In the genomic region with DNA sequence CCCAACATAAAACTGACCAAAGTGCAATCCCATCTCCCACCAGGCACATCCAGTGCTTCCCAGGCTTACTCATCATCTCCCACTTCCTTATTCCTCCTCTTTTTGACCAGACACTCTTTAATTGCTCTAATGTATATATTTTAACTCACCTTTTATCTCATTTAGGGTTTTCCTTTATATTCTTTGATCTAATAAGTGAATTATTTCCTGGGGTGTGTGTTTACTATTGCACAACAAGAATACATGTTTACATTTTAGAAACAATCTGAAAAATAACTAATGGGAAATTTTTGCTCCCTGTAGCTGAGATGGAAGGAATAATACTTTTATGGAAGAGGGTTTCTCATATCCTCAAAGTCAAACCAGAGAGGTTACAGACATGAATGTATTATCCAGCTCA, we compare ENCODE assay signal across 33 cellular contexts. TPM values are rescaled to one million over a fixed set of nuclear protein-coding genes. Genes with fewer than 3 reads are reported as not detected.
"Had no signal": no experiment of that assay in that cellular context is flagged by ENCODE, and none has a peak within 500 bp of the region (broad histone marks: within the 10 kb centered on the region; RNA-seq: fewer than 3 reads in every experiment).

No MANE protein-coding gene starts in this region.

- H3K4me1 ChIP-seq: adrenal gland, body of pancreas had no signal

- H3K4me3 ChIP-seq: adrenal gland, body of pancreas, esophagus squamous epithelium had no signal

- H3K27me3 ChIP-seq: adrenal gland, body of pancreas, esophagus squamous epithelium had no signal

- FAIRE-seq: colon, frontal cortex had no signal

- ATAC-seq: activated CD4-positive, alpha-beta T cell treated with anti-CD3 and anti-CD28 coated beads for 36 hours; activated CD8-positive, alpha-beta memory T cell treated with anti-CD3 and anti-CD28 coated beads, Interleukin-2, amount 10 ng/mL, durations not matched to agents 7 days and 5 days; activated CD8-positive, alpha-beta T cell treated with anti-CD3 and anti-CD28 coated beads, Interleukin-2, amount 10 ng/mL, durations not matched to agents 7 days and 5 days; activated naive CD8-positive, alpha-beta T cell treated with anti-CD3 and anti-CD28 coated beads, Interleukin-2, amount 50 U/mL, for 24 hours; body of pancreas; effector memory CD8-positive, alpha-beta T cell had no signal

- H3K9me3 ChIP-seq: adrenal gland, body of pancreas, esophagus squamous epithelium had no signal

- H3K36me3 ChIP-seq: adrenal gland, esophagus squamous epithelium had no signal

- H3K27ac ChIP-seq: adrenal gland, body of pancreas, esophagus squamous epithelium had no signal

- DNase-seq: activated CD4-positive, alpha-beta memory T cell treated with anti-CD3 and anti-CD28 coated beads for 36 hours; activated CD4-positive, alpha-beta T cell treated with anti-CD3 and anti-CD28 coated beads for 36 hours; activated CD4-positive, alpha-beta T cell treated with anti-CD3 and anti-CD28 coated beads, Interleukin-2, amount 10 ng/mL, durations not matched to agents 24 days and 14 days; activated CD4-positive, CD25-positive, alpha-beta regulatory T cell; activated CD4-positive, CD25-positive, alpha-beta regulatory T cell treated with anti-CD3 and anti-CD28 coated beads, Interleukin-2, amount 50 U/mL, for 72 hours; activated CD8-positive, alpha-beta memory T cell treated with anti-CD3 and anti-CD28 coated beads, Interleukin-2, amount 10 ng/mL, durations not matched to agents 7 days and 5 days; activated CD8-positive, alpha-beta memory T cell treated with anti-CD3 and anti-CD28 coated beads, Interleukin-2, amount 50 U/mL, for 4 hours; activated CD8-positive, alpha-beta T cell treated with anti-CD3 and anti-CD28 coated beads, Interleukin-2, amount 10 ng/mL, durations not matched to agents 7 days and 5 days; activated effector memory CD4-positive, alpha-beta T cell treated with anti-CD3 and anti-CD28 coated beads, Interleukin-2, amount 50 U/mL, for 16 hours; activated naive CD4-positive, alpha-beta T cell treated with anti-CD3 and anti-CD28 coated beads for 36 hours; activated naive CD8-positive, alpha-beta T cell treated with anti-CD3 and anti-CD28 coated beads for 36 hours; activated naive CD8-positive, alpha-beta T cell treated with anti-CD3 and anti-CD28 coated beads, Interleukin-2, amount 50 U/mL, for 24 hours; activated T-cell treated with anti-CD3 and anti-CD28 coated beads, Interleukin-2, amount 50 U/mL, for 1 hour; activated T-cell treated with anti-CD3 and anti-CD28 coated beads, Interleukin-2, amount 50 U/mL, for 48 hours; adrenal gland; amygdala; aorta; body of pancreas; cortex of kidney; dermis blood vessel endothelial cell; effector CD4-positive, alpha-beta T cell; effector memory CD8-positive, alpha-beta T cell; esophagus squamous epithelium; head of caudate nucleus; hippocampal formation had no signal

RNA-seq across cellular contexts. Expression of a gene that starts 18.4 kb away (rescaled TPM):
- total RNA-seq: activated CD4-positive, alpha-beta memory T cell treated with anti-CD3 and anti-CD28 coated beads for 36 hours; activated CD4-positive, alpha-beta T cell treated with anti-CD3 and anti-CD28 coated beads for 36 hours; activated CD4-positive, alpha-beta T cell treated with anti-CD3 and anti-CD28 coated beads, Interleukin-2, amount 10 ng/mL, durations not matched to agents 24 days and 14 days; activated CD8-positive, alpha-beta memory T cell treated with anti-CD3 and anti-CD28 coated beads for 36 hours; activated CD8-positive, alpha-beta memory T cell treated with anti-CD3 and anti-CD28 coated beads, Interleukin-2, amount 10 ng/mL, durations not matched to agents 7 days and 5 days; activated CD8-positive, alpha-beta T cell treated with anti-CD3 and anti-CD28 coated beads, Interleukin-2, amount 10 ng/mL, durations not matched to agents 7 days and 5 days; activated naive CD4-positive, alpha-beta T cell treated with anti-CD3 and anti-CD28 coated beads for 36 hours; activated naive CD8-positive, alpha-beta T cell treated with anti-CD3 and anti-CD28 coated beads for 36 hours; activated T-helper 1 cell treated with anti-CD3 and anti-CD28 coated beads, Interleukin-12 subunit alpha, Interleukin-12 subunit beta, Interleukin-2, Interleukin-4 antibody, amounts not matched to agents 30 ng/mL and 10 ng/mL and 1 ng/mL, durations not matched to agents 14 hours and 24 hours and 36 hours; activated T-helper 2 cell treated with anti-CD3 and anti-CD28 coated beads, Interferon-gamma antibody, Interleukin-2, Interleukin-4, amounts not matched to agents 10 μg/mL and 5 μg/mL and 100 μg/mL, durations not matched to agents 14 hours and 24 hours and 36 hours; aorta; body of pancreas; chondrocyte; dermis blood vessel endothelial cell; fibroblast of lung; fibroblast of villous mesenchyme had no signal
- polyA plus RNA-seq: aorta, fibroblast of lung had no signal
